Comparison of ENCODE assay signal across 28 cellular contexts in genomic region chr11:66219846-66220565, GRCh38. TPM values are rescaled to one million over a fixed set of nuclear protein-coding genes. Genes with fewer than 3 reads are reported as not detected.
DNase-seq lines count a peak whose midpoint lies in the region; ATAC-seq and TF ChIP-seq lines count a peak whose summit lies in the region.
"Had no signal": no experiment of that assay in that cellular context is flagged by ENCODE, and none has a peak within 500 bp of the region (broad histone marks: within the 10 kb centered on the region; RNA-seq: fewer than 3 reads in every experiment).

No MANE protein-coding gene starts in this region.

- H3K27me3 Mint-ChIP-seq in activated naive CD8-positive, alpha-beta T cell, result no peaks in the 10 kb centered on the region
- H3K27me3 Mint-ChIP-seq in activated naive CD8-positive, alpha-beta T cell treated with anti-CD3 and anti-CD28 coated beads for 36 hours, result no peaks in the 10 kb centered on the region
- no peaks in the 10 kb centered on the region for H3K27me3 Mint-ChIP-seq in memory B cell
- H3K27me3 Mint-ChIP-seq in glutamatergic neuron (ENCODE audit: unreplicated experiment), result peaks cover 4% of the 10 kb centered on the region
- H3K27me3 Mint-ChIP-seq: progenitor cell of endocrine pancreas had no signal

- ATAC-seq in memory B cell (ENCODE audit: low read depth), result no peak
- ATAC-seq: left lobe of liver, Right ventricle myocardium inferior had no signal

- no peak overlapping the region for H3K4me3 Mint-ChIP-seq in activated naive CD8-positive, alpha-beta T cell
- no peak overlapping the region for H3K4me3 Mint-ChIP-seq in activated naive CD8-positive, alpha-beta T cell treated with anti-CD3 and anti-CD28 coated beads for 36 hours
- H3K4me3 Mint-ChIP-seq in memory B cell, result no peak overlapping the region
- H3K4me3 Mint-ChIP-seq in glutamatergic neuron (ENCODE audit: unreplicated experiment), result no peak overlapping the region
- H3K4me3 Mint-ChIP-seq: immature natural killer cell, mesothelial cell of epicardium, neural crest cell had no signal

- H3K27me3 ChIP-seq in KMS-11 (ENCODE audit: insufficient read depth, low read depth) (no peaks in the 10 kb centered on the region), tibial artery (no peaks in the 10 kb centered on the region)
- H3K27me3 ChIP-seq: ascending aorta had no signal

- no peak for DNase-seq in activated naive CD8-positive, alpha-beta T cell treated with anti-CD3 and anti-CD28 coated beads for 36 hours
- DNase-seq in memory B cell (ENCODE audit: low spot score in 2 of 2), result no peak
- peak; percentile 11 to 45 for DNase-seq in tibial artery
- DNase-seq in NCI-H1417 (lab: John Stamatoyannopoulos, UW), result no peak
- no peak for DNase-seq in DMS 273 treated with DMSO at 0.1 percent for 48 hours (lab: John Stamatoyannopoulos, UW)
- no peak for DNase-seq in glutamatergic neuron
- DNase-seq: activated CD4-positive, alpha-beta T cell treated with anti-CD3 and anti-CD28 coated beads for 4 hours; activated CD8-positive, alpha-beta memory T cell treated with anti-CD3 and anti-CD28 coated beads, Interleukin-2, amount 50 U/mL, for 4 hours; activated naive CD4-positive, alpha-beta T cell treated with Interleukin-2 at 50 U/mL for 16 hours; central memory CD4-positive, alpha-beta T cell; DMS79; erythroblast; foreskin fibroblast; immature natural killer cell; NCI-H1092; NCI-H2029; NCI-H2227 treated with DMSO at 0.1 percent for 48 hours; NCI-H748 treated with DMSO at 0.1 percent for 48 hours; stimulated activated CD4-positive, alpha-beta T cell treated with anti-CD3 and anti-CD28 coated beads, Interleukin-1b, Interleukin-23, amount 100 ng/mL, for 48 hours had no signal

- peak overlapping the region; percentile 64 for H3K27ac Mint-ChIP-seq in activated naive CD8-positive, alpha-beta T cell
- H3K27ac Mint-ChIP-seq in activated naive CD8-positive, alpha-beta T cell treated with anti-CD3 and anti-CD28 coated beads for 36 hours, result no peak overlapping the region
- H3K27ac Mint-ChIP-seq in memory B cell, result peak overlapping the region; percentile 97
- no peak overlapping the region for H3K27ac Mint-ChIP-seq in glutamatergic neuron (ENCODE audit: unreplicated experiment)
- H3K27ac Mint-ChIP-seq: mesothelial cell of epicardium, progenitor cell of endocrine pancreas had no signal

- peaks cover 15% of the 10 kb centered on the region for H3K4me1 Mint-ChIP-seq in activated naive CD8-positive, alpha-beta T cell (ENCODE audit: low read depth)
- H3K4me1 Mint-ChIP-seq in activated naive CD8-positive, alpha-beta T cell treated with anti-CD3 and anti-CD28 coated beads for 36 hours, result peaks cover 16% of the 10 kb centered on the region
- peaks cover 12% of the 10 kb centered on the region for H3K4me1 Mint-ChIP-seq in memory B cell
- H3K4me1 Mint-ChIP-seq in glutamatergic neuron (ENCODE audit: low read depth, unreplicated experiment), result peaks cover 14% of the 10 kb centered on the region
- H3K4me1 Mint-ChIP-seq: mesothelial cell of epicardium had no signal

- H3K9me3 Mint-ChIP-seq in activated naive CD8-positive, alpha-beta T cell (ENCODE audit: low read depth), result no peaks in the 10 kb centered on the region
- no peaks in the 10 kb centered on the region for H3K9me3 Mint-ChIP-seq in activated naive CD8-positive, alpha-beta T cell treated with anti-CD3 and anti-CD28 coated beads for 36 hours
- no peaks in the 10 kb centered on the region for H3K9me3 Mint-ChIP-seq in memory B cell
- peaks cover 3% of the 10 kb centered on the region for H3K9me3 Mint-ChIP-seq in glutamatergic neuron (ENCODE audit: unreplicated experiment)
- H3K9me3 Mint-ChIP-seq: immature natural killer cell, mesothelial cell of epicardium, neural crest cell had no signal

- H3K4me2 ChIP-seq in KMS-11, result no peak overlapping the region; the same call in 1 of the 2 replicates

- H3K36me3 ChIP-seq in KMS-11 (ENCODE audit: insufficient read depth) (no peaks in the 10 kb centered on the region), tibial artery (peaks cover 40 to 80% (median 48%) of the 10 kb centered on the region in 3 donors)

- no peaks in the 10 kb centered on the region for H4K20me1 ChIP-seq in KMS-11 (ENCODE audit: insufficient read depth)

- no peak overlapping the region for H2AFZ ChIP-seq in KMS-11 (ENCODE audit: low read depth)

- intact Hi-C loops in tibial artery (cut with DNase I; ENCODE audit: low total_unique reads), result no loop called here

- H3K9ac ChIP-seq in KMS-11, result no peak overlapping the region; the same call in 1 of the 2 replicates

- H3K4me1 ChIP-seq in KMS-11 (ENCODE audit: low read depth, poor library complexity, severe bottlenecking), result peaks cover 33% of the 10 kb centered on the region
- H3K4me1 ChIP-seq in tibial artery, result peaks cover 0 to 4% (median 0%) of the 10 kb centered on the region in 4 donors
- H3K4me1 ChIP-seq: ascending aorta had no signal

- no peak for TF ChIP-seq CTCF in KMS-11 (conservative IDR thresholded peaks at IDR 0.05; ENCODE audit: low read depth, low read length)
- TF ChIP-seq CTCF in tibial artery (IDR thresholded peaks at IDR 0.05), result no peak
- no peak for TF ChIP-seq CTCF in glutamatergic neuron (IDR thresholded peaks at IDR 0.05; ENCODE audit: partially characterized antibody, unreplicated experiment)

- H3K27ac ChIP-seq in KMS-11, result peak overlapping the region; percentile 100; the same call in 1 of the 2 replicates
- H3K27ac ChIP-seq in tibial artery, result no peak overlapping the region
- H3K27ac ChIP-seq: ascending aorta, skin epidermis had no signal

- H3K4me3 ChIP-seq in KMS-11 (IDR thresholded peaks at IDR 0.05; ENCODE audit: insufficient read depth, low read depth, low read length) (no peak overlapping the region), tibial artery (no peak overlapping the region)
- H3K4me3 ChIP-seq: ascending aorta, skin epidermis had no signal

- no peaks in the 10 kb centered on the region for H3K9me3 ChIP-seq in tibial artery
- H3K9me3 ChIP-seq: ascending aorta had no signal

- H3K36me3 Mint-ChIP-seq in activated naive CD8-positive, alpha-beta T cell, result no peaks in the 10 kb centered on the region
- H3K36me3 Mint-ChIP-seq in activated naive CD8-positive, alpha-beta T cell treated with anti-CD3 and anti-CD28 coated beads for 36 hours, result peaks cover 10% of the 10 kb centered on the region
- peaks cover 28% of the 10 kb centered on the region for H3K36me3 Mint-ChIP-seq in memory B cell
- peaks cover 16% of the 10 kb centered on the region for H3K36me3 Mint-ChIP-seq in glutamatergic neuron (ENCODE audit: unreplicated experiment)

- H3K79me2 ChIP-seq in KMS-11 (ENCODE audit: insufficient read depth, low read depth), result no peaks in the 10 kb centered on the region

RNA-seq across cellular contexts. Expression of gene KLC2, which starts 37.5 kb away (rescaled TPM):
- 10 to 100 TPM; 39.4 to 40.2 TPM for total RNA-seq in activated naive CD8-positive, alpha-beta T cell treated with anti-CD3 and anti-CD28 coated beads for 36 hours
- 127 TPM for total RNA-seq in glutamatergic neuron (ENCODE audit: unreplicated experiment)

RNA-seq across cellular contexts. Expression of gene RAB1B, which starts 48.4 kb away (rescaled TPM):
- total RNA-seq in activated naive CD8-positive, alpha-beta T cell treated with anti-CD3 and anti-CD28 coated beads for 36 hours, result 100 to 1,000 TPM in 1 of 2 experiments, 10 to 100 TPM in 1; 97.6 to 102 TPM
- total RNA-seq in glutamatergic neuron (ENCODE audit: unreplicated experiment), result 85.4 TPM

RNA-seq across cellular contexts. Expression of gene CNIH2, which starts 58.0 kb away (rescaled TPM):
- total RNA-seq in activated naive CD8-positive, alpha-beta T cell treated with anti-CD3 and anti-CD28 coated beads for 36 hours, result 1 to 10 TPM; 1.9 to 2.2 TPM
- 61.3 TPM for total RNA-seq in glutamatergic neuron (ENCODE audit: unreplicated experiment)
- total RNA-seq: ascending aorta, Right ventricle myocardium inferior had no signal

Comparison
In these comparisons a context has a peak if more than half of its experiments do, and no peak if none do; other contexts are left out.
1. H3K27ac Mint-ChIP-seq: peak in activated naive CD8-positive, alpha-beta T cell (single experiment) and memory B cell (single experiment); none in activated naive CD8-positive, alpha-beta T cell treated with anti-CD3 and anti-CD28 coated beads for 36 hours (single experiment) and glutamatergic neuron (single experiment).
2. DNase-seq: peak in tibial artery (2 of 2); none in activated naive CD8-positive, alpha-beta T cell treated with anti-CD3 and anti-CD28 coated beads for 36 hours (single experiment), memory B cell (0 of 2), NCI-H1417 (0 of 3), DMS 273 treated with DMSO at 0.1 percent for 48 hours (single experiment) and glutamatergic neuron (single experiment).
3. RNA of gene CNIH2, which starts 58.0 kb away (total RNA-seq): 61.3 TPM in glutamatergic neuron (single experiment); 1.9 to 2.2 TPM in activated naive CD8-positive, alpha-beta T cell treated with anti-CD3 and anti-CD28 coated beads for 36 hours; every median in the first group is over 10 times any median in the second.